In the genomic region with DNA sequence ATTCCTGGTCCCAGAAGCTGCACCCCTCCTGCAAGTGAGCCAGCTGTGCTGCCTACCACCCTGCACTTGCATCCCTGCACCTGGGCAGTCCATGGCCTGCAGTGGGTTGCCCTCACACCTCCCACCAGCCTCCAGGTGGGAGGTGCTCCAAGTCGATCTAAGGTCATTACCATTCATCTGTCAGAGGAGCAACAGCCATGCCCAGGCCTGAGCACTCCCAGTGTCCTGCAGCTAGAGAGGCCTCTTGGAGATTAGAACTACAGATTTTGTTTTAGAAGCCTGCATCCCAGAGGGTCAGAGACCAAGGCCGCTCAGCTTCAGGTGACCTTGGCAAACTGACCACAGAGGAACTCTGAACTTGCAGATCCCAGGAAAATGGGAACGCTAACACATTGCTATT, we compare ENCODE assay signal across 18 cellular contexts. TPM values are rescaled to one million over a fixed set of nuclear protein-coding genes. Genes with fewer than 3 reads are reported as not detected.
DNase-seq lines count a peak whose midpoint lies in the region; ATAC-seq and TF ChIP-seq lines count a peak whose summit lies in the region.
"Had no signal": no experiment of that assay in that cellular context is flagged by ENCODE, and none has a peak within 500 bp of the region (broad histone marks: within the 10 kb centered on the region; RNA-seq: fewer than 3 reads in every experiment).

No MANE protein-coding gene starts in this region.

- H3K36me3 Mint-ChIP-seq in activated naive CD8-positive, alpha-beta T cell treated with anti-CD3 and anti-CD28 coated beads, Interleukin-2, amount 10 ng/mL, durations not matched to agents 7 days and 5 days = no peaks in the 10 kb centered on the region
- no peaks in the 10 kb centered on the region for H3K36me3 Mint-ChIP-seq in activated naive CD8-positive, alpha-beta T cell treated with anti-CD3 and anti-CD28 coated beads, Interleukin-2, amount 50 U/mL, for 24 hours (ENCODE audit: low read depth)
- no peaks in the 10 kb centered on the region for H3K36me3 Mint-ChIP-seq in endodermal cell (ENCODE audit: low read depth)

- intact Hi-C loops in lower lobe of right lung (cut with DNase I) = no loop called here

- no peak overlapping the region for H3K4me3 ChIP-seq in endodermal cell (ENCODE audit: low read length)
- no peak overlapping the region for H3K4me3 ChIP-seq in lower lobe of right lung
- H3K4me3 ChIP-seq in skeletal muscle tissue (ENCODE audit: low read length in 3 of 3) = peak overlapping the region in 2 of 3 donors; percentile 24 to 49

- no peaks in the 10 kb centered on the region for H3K4me1 ChIP-seq in endodermal cell (ENCODE audit: control insufficient read depth, insufficient read depth, low read length)
- no peaks in the 10 kb centered on the region for H3K4me1 ChIP-seq in lower lobe of right lung
- H3K4me1 ChIP-seq in skeletal muscle tissue (ENCODE audit: control insufficient read depth in 3 of 3, insufficient read depth in 3 of 3, low read length in 3 of 3) = peaks cover 27 to 62% (median 44%) of the 10 kb centered on the region in 3 donors

- H3K36me3 ChIP-seq in endodermal cell (ENCODE audit: control insufficient read depth, insufficient read depth, low read length) (no peaks in the 10 kb centered on the region), lower lobe of right lung (no peaks in the 10 kb centered on the region), skeletal muscle tissue (ENCODE audit: control insufficient read depth in 3 of 3, insufficient read depth in 3 of 3, low read length in 3 of 3) (no peaks in the 10 kb centered on the region)
- H3K36me3 ChIP-seq: BE2C had no signal

- H3K4me1 Mint-ChIP-seq in activated naive CD8-positive, alpha-beta T cell treated with anti-CD3 and anti-CD28 coated beads, Interleukin-2, amount 10 ng/mL, durations not matched to agents 7 days and 5 days = peaks cover 10% of the 10 kb centered on the region
- peaks cover 11% of the 10 kb centered on the region for H3K4me1 Mint-ChIP-seq in activated naive CD8-positive, alpha-beta T cell treated with anti-CD3 and anti-CD28 coated beads, Interleukin-2, amount 50 U/mL, for 24 hours
- peaks cover 8% of the 10 kb centered on the region for H3K4me1 Mint-ChIP-seq in endodermal cell

- 58 to 78% methylated on average over 2 to 3 of the region's 3 CpGs for WGBS in endodermal cell (ENCODE audit: insufficient coverage in 1 of 2, insufficient read length in 1 of 2), 2 experiments

- no peaks in the 10 kb centered on the region for H3K27me3 ChIP-seq in endodermal cell (ENCODE audit: control insufficient read depth, insufficient read depth, low read length, poor library complexity, severe bottlenecking)
- H3K27me3 ChIP-seq in lower lobe of right lung (ENCODE audit: low read depth) = no peaks in the 10 kb centered on the region
- H3K27me3 ChIP-seq in skeletal muscle tissue (ENCODE audit: control insufficient read depth in 3 of 3, insufficient read depth in 3 of 3, low read length in 3 of 3) = no peaks in the 10 kb centered on the region
- H3K27me3 ChIP-seq: BE2C had no signal

- H3K4me3 Mint-ChIP-seq in activated naive CD8-positive, alpha-beta T cell treated with anti-CD3 and anti-CD28 coated beads, Interleukin-2, amount 10 ng/mL, durations not matched to agents 7 days and 5 days = no peak overlapping the region
- H3K4me3 Mint-ChIP-seq in activated naive CD8-positive, alpha-beta T cell treated with anti-CD3 and anti-CD28 coated beads, Interleukin-2, amount 50 U/mL, for 24 hours = no peak overlapping the region
- H3K4me3 Mint-ChIP-seq in endodermal cell = no peak overlapping the region
- H3K4me3 Mint-ChIP-seq: CD4-positive, alpha-beta T cell had no signal

- DNase-seq in activated naive CD8-positive, alpha-beta T cell treated with anti-CD3 and anti-CD28 coated beads, Interleukin-2, amount 10 ng/mL, durations not matched to agents 7 days and 5 days = no peak
- DNase-seq in activated naive CD8-positive, alpha-beta T cell treated with anti-CD3 and anti-CD28 coated beads, Interleukin-2, amount 50 U/mL, for 24 hours = no peak
- DNase-seq in endodermal cell (no peak), lower lobe of right lung (peak; percentile 26)
- no peak for DNase-seq in stimulated activated CD4-positive, alpha-beta T cell treated with anti-CD3 and anti-CD28 coated beads, Interleukin-1b, Interleukin-23, amount 100 ng/mL, for 48 hours
- no peak for DNase-seq in activated CD4-positive, alpha-beta T cell treated with anti-CD3 and anti-CD28 coated beads, Interleukin-2, amount 50 U/mL, for 48 hours
- DNase-seq: BE2C; CD4-positive, alpha-beta T cell; DMS53; NCI-H1417 treated with DMSO at 0.1 percent for 48 hours; NCI-H1930; NCI-H69 had no signal

- TF ChIP-seq CTCF in endodermal cell (conservative IDR thresholded peaks at IDR 0.05) = no peak
- TF ChIP-seq CTCF in lower lobe of right lung (IDR thresholded peaks at IDR 0.05) = no peak

- H3K9me3 Mint-ChIP-seq in activated naive CD8-positive, alpha-beta T cell treated with anti-CD3 and anti-CD28 coated beads, Interleukin-2, amount 10 ng/mL, durations not matched to agents 7 days and 5 days = no peaks in the 10 kb centered on the region
- H3K9me3 Mint-ChIP-seq in activated naive CD8-positive, alpha-beta T cell treated with anti-CD3 and anti-CD28 coated beads, Interleukin-2, amount 50 U/mL, for 24 hours = no peaks in the 10 kb centered on the region
- H3K9me3 Mint-ChIP-seq in endodermal cell = no peaks in the 10 kb centered on the region
- H3K9me3 Mint-ChIP-seq: CD4-positive, alpha-beta T cell had no signal

- H3K27ac Mint-ChIP-seq in activated naive CD8-positive, alpha-beta T cell treated with anti-CD3 and anti-CD28 coated beads, Interleukin-2, amount 10 ng/mL, durations not matched to agents 7 days and 5 days = peak overlapping the region; percentile 74
- no peak overlapping the region for H3K27ac Mint-ChIP-seq in activated naive CD8-positive, alpha-beta T cell treated with anti-CD3 and anti-CD28 coated beads, Interleukin-2, amount 50 U/mL, for 24 hours
- H3K27ac Mint-ChIP-seq in endodermal cell = no peak overlapping the region
- H3K27ac Mint-ChIP-seq: CD4-positive, alpha-beta T cell had no signal

- H3K9me3 ChIP-seq in endodermal cell (ENCODE audit: control insufficient read depth, low read length) (no peaks in the 10 kb centered on the region), lower lobe of right lung (no peaks in the 10 kb centered on the region), skeletal muscle tissue (ENCODE audit: control insufficient read depth in 3 of 3, low read length in 3 of 3) (no peaks in the 10 kb centered on the region)
- H3K9me3 ChIP-seq: BE2C had no signal

- no peak for ATAC-seq in activated naive CD8-positive, alpha-beta T cell treated with anti-CD3 and anti-CD28 coated beads, Interleukin-2, amount 10 ng/mL, durations not matched to agents 7 days and 5 days (ENCODE audit: low read depth)
- no peak for ATAC-seq in activated naive CD8-positive, alpha-beta T cell treated with anti-CD3 and anti-CD28 coated beads, Interleukin-2, amount 50 U/mL, for 24 hours
- ATAC-seq in lower lobe of right lung (no peak), GM19395 (IDR thresholded peaks at IDR 0.05; ENCODE audit: unreplicated experiment) (no peak)

- POLR2A ChIA-PET in activated naive CD8-positive, alpha-beta T cell treated with anti-CD3 and anti-CD28 coated beads, Interleukin-2, amount 10 ng/mL, durations not matched to agents 7 days and 5 days (lab: Charles Lee) = no interaction called here

- H3K27ac ChIP-seq in endodermal cell (ENCODE audit: low read depth, low read length) = peak overlapping the region; percentile 50
- no peak overlapping the region for H3K27ac ChIP-seq in lower lobe of right lung
- H3K27ac ChIP-seq in skeletal muscle tissue (ENCODE audit: low read depth, low read length) = no peak overlapping the region
- H3K27ac ChIP-seq: 22Rv1 had no signal

- H3K9ac ChIP-seq in endodermal cell (ENCODE audit: extremely low read depth, low read length, poor library complexity, severe bottlenecking) (no peak overlapping the region), skeletal muscle tissue (ENCODE audit: low read depth in 1 of 3, low read length in 3 of 3) (peak overlapping the region in 2 of 3 donors; percentile 53 to 79)

- no peaks in the 10 kb centered on the region for H3K27me3 Mint-ChIP-seq in activated naive CD8-positive, alpha-beta T cell treated with anti-CD3 and anti-CD28 coated beads, Interleukin-2, amount 10 ng/mL, durations not matched to agents 7 days and 5 days
- H3K27me3 Mint-ChIP-seq in activated naive CD8-positive, alpha-beta T cell treated with anti-CD3 and anti-CD28 coated beads, Interleukin-2, amount 50 U/mL, for 24 hours = no peaks in the 10 kb centered on the region
- H3K27me3 Mint-ChIP-seq in endodermal cell (ENCODE audit: insufficient read depth) = no peaks in the 10 kb centered on the region
- H3K27me3 Mint-ChIP-seq: CD4-positive, alpha-beta T cell had no signal

RNA-seq across cellular contexts. Expression of a gene that starts 9.0 kb away (rescaled TPM):
- 10 to 100 TPM; 34.7 to 34.9 TPM for total RNA-seq in activated naive CD8-positive, alpha-beta T cell treated with anti-CD3 and anti-CD28 coated beads, Interleukin-2, amount 10 ng/mL, durations not matched to agents 7 days and 5 days
- total RNA-seq in endodermal cell (10 to 100 TPM; 30.5 to 31.6 TPM), lower lobe of right lung (40.4 TPM), skeletal muscle tissue (18.8 TPM)
- 22.5 TPM for polyA plus RNA-seq in endodermal cell (2013, experiment 1 of 2)
- polyA plus RNA-seq in endodermal cell (2013, experiment 2 of 2) = 21.5 TPM

RNA-seq across cellular contexts. Expression of a gene that starts 32.9 kb away (rescaled TPM):
- not detected for total RNA-seq in activated naive CD8-positive, alpha-beta T cell treated with anti-CD3 and anti-CD28 coated beads, Interleukin-2, amount 10 ng/mL, durations not matched to agents 7 days and 5 days
- not detected for total RNA-seq in endodermal cell
- not detected for polyA plus RNA-seq in endodermal cell (2013, experiment 1 of 2)
- polyA plus RNA-seq in endodermal cell (2013, experiment 2 of 2) = not detected
- not detected for total RNA-seq in lower lobe of right lung
- total RNA-seq in skeletal muscle tissue = not detected
- total RNA-seq: CD4-positive, alpha-beta T cell; HT-29 had no signal
- polyA plus RNA-seq: AG04450 had no signal

RNA-seq across cellular contexts. Expression of a gene that starts 39.3 kb away (rescaled TPM):
- under 1 TPM in 1 of 2 experiments, not detected in 1; 0.28 TPM for total RNA-seq in activated naive CD8-positive, alpha-beta T cell treated with anti-CD3 and anti-CD28 coated beads, Interleukin-2, amount 10 ng/mL, durations not matched to agents 7 days and 5 days
- total RNA-seq in endodermal cell (1 to 10 TPM; 1.6 to 6.7 TPM), lower lobe of right lung (1.5 TPM), skeletal muscle tissue (not detected)
- polyA plus RNA-seq in endodermal cell (2013, experiment 1 of 2) = 0.64 TPM
- polyA plus RNA-seq in endodermal cell (2013, experiment 2 of 2) = 0.37 TPM
- total RNA-seq: CD4-positive, alpha-beta T cell; OCI-LY7 had no signal
- polyA plus RNA-seq: AG04450 had no signal

Comparison
In these comparisons a context has a peak if more than half of its experiments do, and no peak if none do; other contexts are left out.
1. H3K4me3 ChIP-seq: peak in skeletal muscle tissue (2 of 3); none in endodermal cell (single experiment) and lower lobe of right lung (single experiment).